Comparison of ENCODE assay signal across 8 cellular contexts in genomic region chr1:174023438-174023837, GRCh38. TPM values are rescaled to one million over a fixed set of nuclear protein-coding genes. Genes with fewer than 3 reads are reported as not detected.
A peak's percentile ranks its signal among the peaks of the same experiment; 100 is the strongest.
DNase-seq lines count a peak whose midpoint lies in the region; ATAC-seq, FAIRE-seq and TF ChIP-seq lines count a peak whose summit lies in the region.

No MANE protein-coding gene starts in this region.

- 38% methylated on average over 3 of the region's 3 CpGs for WGBS in urinary bladder

- H3K27me3 ChIP-seq in bronchial epithelial cell (ENCODE audit: control insufficient read depth, insufficient read depth, low read length), result no peaks in the 10 kb centered on the region
- no peaks in the 10 kb centered on the region for H3K27me3 ChIP-seq in left lung

- H3K4me1 ChIP-seq in left lung (peaks cover 26 to 41% of the 10 kb centered on the region in 2 donors), urinary bladder (ENCODE audit: insufficient read depth) (no peaks in the 10 kb centered on the region)

- no peak for FAIRE-seq in bronchial epithelial cell (lab: Jason Lieb, UNC)
- no peak for FAIRE-seq in HTR-8/SVneo (lab: Jason Lieb, UNC)

- intact Hi-C loops in left lung (cut with DNase I), result no loop called here

- peak; percentile 61 for DNase-seq in NCI-H2029 (lab: John Stamatoyannopoulos, UW)
- DNase-seq in NCI-H2029 treated with DMSO at 0.1 percent for 48 hours (lab: John Stamatoyannopoulos, UW), result no peak
- DNase-seq in NCI-H82 treated with DMSO at 0.1 percent for 48 hours (lab: John Stamatoyannopoulos, UW; ENCODE audit: unreplicated experiment), result peak; percentile 98
- peak; percentile 74 for DNase-seq in bronchial epithelial cell (ENCODE audit: low read depth)
- DNase-seq in left lung, result no peak
- no peak for DNase-seq in HTR-8/SVneo (ENCODE audit: insufficient read length, low spot score)
- no peak for DNase-seq in activated CD8-positive, alpha-beta memory T cell treated with anti-CD3 and anti-CD28 coated beads, Interleukin-2, amount 50 U/mL, for 48 hours

- H3K36me3 ChIP-seq in bronchial epithelial cell (ENCODE audit: control insufficient read depth, insufficient read depth, low read length), result no peaks in the 10 kb centered on the region
- H3K36me3 ChIP-seq in left lung, result no peaks in the 10 kb centered on the region
- no peaks in the 10 kb centered on the region for H3K36me3 ChIP-seq in urinary bladder (ENCODE audit: insufficient read depth)

- H3K9me3 ChIP-seq in left lung, result no peaks in the 10 kb centered on the region

- H3K4me3 ChIP-seq in bronchial epithelial cell (ENCODE audit: low read depth, low read length), result no peak overlapping the region
- H3K4me3 ChIP-seq in left lung, result no peak overlapping the region
- no peak overlapping the region for H3K4me3 ChIP-seq in urinary bladder (ENCODE audit: low read depth, low read length)

- TF ChIP-seq CTCF in bronchial epithelial cell (IDR thresholded peaks at IDR 0.05; ENCODE audit: insufficient read depth, low read length, severe bottlenecking) (no peak), left lung (IDR thresholded peaks at IDR 0.05) (no peak)

- ATAC-seq in left lung, result peak; percentile 47

- H3K27ac ChIP-seq in left lung (peak overlapping the region; percentile 90 to 95), urinary bladder (ENCODE audit: low read depth) (peak overlapping the region; percentile 47)

RNA-seq across cellular contexts. Expression of gene RC3H1, which starts 1.3 kb away (rescaled TPM):
- total RNA-seq in bronchial epithelial cell (8.2 and 10.4 TPM in 2 replicates), left lung (10 to 100 TPM; 32.7 to 35.7 TPM), urinary bladder (43.3 TPM)
- 3.7 TPM for polyA plus RNA-seq in urinary bladder

Comparison
In these comparisons a context has a peak if more than half of its experiments do, and no peak if none do; other contexts are left out.
1. DNase-seq: peak in NCI-H2029 (single experiment), NCI-H82 treated with DMSO at 0.1 percent for 48 hours (single experiment) and bronchial epithelial cell (single experiment); none in NCI-H2029 treated with DMSO at 0.1 percent for 48 hours (single experiment), left lung (0 of 2), HTR-8/SVneo (single experiment) and activated CD8-positive, alpha-beta memory T cell treated with anti-CD3 and anti-CD28 coated beads, Interleukin-2, amount 50 U/mL, for 48 hours (single experiment).